In the genomic region with DNA sequence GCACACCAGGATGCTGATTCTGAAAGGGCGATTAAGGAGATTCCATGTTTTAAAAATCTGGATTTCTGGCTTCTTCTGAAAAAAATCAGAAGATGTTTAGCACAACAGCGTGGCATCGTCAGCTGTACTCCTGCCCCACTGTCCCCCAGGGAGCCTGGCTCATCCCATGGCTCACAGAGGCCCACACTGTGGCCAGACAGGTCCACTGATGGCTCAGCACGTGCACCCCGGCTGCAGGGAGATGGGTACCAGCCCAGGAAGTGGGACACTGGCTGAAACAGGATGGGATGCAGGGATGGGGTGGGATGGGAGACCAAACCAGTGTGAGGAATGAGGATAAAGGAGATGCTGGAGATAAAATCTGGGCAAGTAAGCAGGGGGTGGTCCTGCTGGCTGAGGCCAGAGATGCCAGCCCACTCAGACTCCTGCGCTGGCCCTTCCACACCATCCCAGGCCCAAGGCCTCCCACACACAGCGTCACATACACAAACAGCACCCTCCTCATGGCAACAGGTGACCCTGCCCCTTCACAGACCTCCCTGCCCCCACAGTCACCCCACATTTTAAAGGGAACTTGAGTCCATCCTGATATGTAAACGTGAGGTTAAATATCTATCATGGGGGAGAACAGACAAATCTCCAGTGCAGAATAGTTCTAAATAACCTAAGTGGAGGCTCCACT, we compare ENCODE assay signal across 18 cellular contexts. TPM values are rescaled to one million over a fixed set of nuclear protein-coding genes. Genes with fewer than 3 reads are reported as not detected.
DNase-seq lines count a peak whose midpoint lies in the region; ATAC-seq and TF ChIP-seq lines count a peak whose summit lies in the region.
"Had no signal": no experiment of that assay in that cellular context is flagged by ENCODE, and none has a peak within 500 bp of the region (broad histone marks: within the 10 kb centered on the region; RNA-seq: fewer than 3 reads in every experiment).

No MANE protein-coding gene starts in this region.

- ATAC-seq in HG02623 (IDR thresholded peaks at IDR 0.05; ENCODE audit: unreplicated experiment): no peak
- ATAC-seq: PC-3 had no signal

- no peak overlapping the region for H2AFZ ChIP-seq in osteoblast (ENCODE audit: low read length)
- H2AFZ ChIP-seq: GM23248 had no signal

- H3K4me2 ChIP-seq in osteoblast (ENCODE audit: insufficient read depth, low read length): no peak overlapping the region

- H3K79me2 ChIP-seq in osteoblast (ENCODE audit: insufficient read depth, low read length): no peaks in the 10 kb centered on the region

- H3K27ac ChIP-seq in osteoblast (ENCODE audit: low read depth, low read length): no peak overlapping the region
- H3K27ac ChIP-seq: GM23248, RWPE1 had no signal

- DNase-seq in activated CD8-positive, alpha-beta memory T cell treated with anti-CD3 and anti-CD28 coated beads for 24 hours: peak; percentile 55
- no peak for DNase-seq in activated CD8-positive, alpha-beta memory T cell treated with anti-CD3 and anti-CD28 coated beads, Interleukin-2, amount 50 U/mL, for 4 hours
- DNase-seq in D341Med (ENCODE audit: low spot score): peak; percentile 15
- peak; percentile 3 for DNase-seq in NAMALWA (ENCODE audit: low spot score)
- DNase-seq in osteoblast (ENCODE audit: insufficient read length, low spot score, missing footprints): peak; percentile 71
- no peak for DNase-seq in GM10266 (ENCODE audit: extremely low spot score)
- DNase-seq: DMS53, GM23248, KG1, NCI-H1436, NCI-H2029, NCI-H510A, NCI-H82, PC-3 had no signal

- no peaks in the 10 kb centered on the region for H3K4me1 ChIP-seq in osteoblast (ENCODE audit: insufficient read depth, low read length)

- TF ChIP-seq CTCF in osteoblast (IDR thresholded peaks at IDR 0.05; ENCODE audit: extremely low read depth, low read depth, low read length) (no peak), GM10266 (IDR thresholded peaks at IDR 0.05; ENCODE audit: control insufficient read depth, insufficient read depth, low read depth, missing control alignments) (no peak)

- no peaks in the 10 kb centered on the region for H4K20me1 ChIP-seq in osteoblast (ENCODE audit: insufficient read depth, low read length)

- peaks cover 23% of the 10 kb centered on the region for H3K27me3 ChIP-seq in osteoblast (ENCODE audit: insufficient read depth, low read length)

- no peak overlapping the region for H3K4me3 ChIP-seq in osteoblast (ENCODE audit: insufficient read depth, low read length)
- H3K4me3 ChIP-seq: GM23248 had no signal

- H3K36me3 ChIP-seq in osteoblast (ENCODE audit: insufficient read depth, low read length): no peaks in the 10 kb centered on the region

- H3K9me3 ChIP-seq in osteoblast (ENCODE audit: low read depth, low read length): no peaks in the 10 kb centered on the region

RNA-seq across cellular contexts. Expression of a gene that starts 23.9 kb away (rescaled TPM):
- 7.7 and 8.3 TPM in 2 replicates for total RNA-seq in osteoblast
- total RNA-seq: B cell; CD4-positive, alpha-beta T cell had no signal

RNA-seq across cellular contexts. Expression of a gene that starts 59.3 kb away (rescaled TPM):
- total RNA-seq in osteoblast: 47.7 and 47.8 TPM in 2 replicates

Comparison
In these comparisons a context has a peak if more than half of its experiments do, and no peak if none do; other contexts are left out.
1. DNase-seq: peak in activated CD8-positive, alpha-beta memory T cell treated with anti-CD3 and anti-CD28 coated beads for 24 hours (single experiment), D341Med (single experiment), NAMALWA (single experiment) and osteoblast (single experiment); none in activated CD8-positive, alpha-beta memory T cell treated with anti-CD3 and anti-CD28 coated beads, Interleukin-2, amount 50 U/mL, for 4 hours (single experiment) and GM10266 (single experiment).